ENCODE assay signal across 26 cellular contexts in the genomic region with DNA sequence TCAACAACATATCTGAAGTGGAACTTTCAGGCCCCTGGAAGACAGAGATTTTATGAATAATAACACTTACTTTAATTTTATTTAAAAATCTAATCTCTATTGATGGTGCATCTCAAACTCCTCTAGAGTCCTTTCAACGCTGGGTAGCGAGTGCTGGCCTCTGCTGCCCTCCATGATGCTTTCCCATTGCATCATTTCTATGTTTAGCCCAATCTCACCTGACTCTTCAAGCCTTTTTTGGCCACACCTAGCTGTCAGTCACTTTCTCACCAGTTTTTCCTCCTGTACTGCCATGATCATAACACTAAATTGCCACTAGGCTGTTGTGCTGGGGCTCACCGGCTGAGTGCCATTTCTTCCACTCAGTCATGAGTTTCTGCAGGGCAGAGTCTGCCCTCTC.
A peak's percentile ranks its signal among the peaks of the same experiment; 100 is the strongest.
DNase-seq lines count a peak whose midpoint lies in the region; ATAC-seq and TF ChIP-seq lines count a peak whose summit lies in the region.
"Had no signal": no experiment of that assay in that cellular context is flagged by ENCODE, and none has a peak within 500 bp of the region (broad histone marks: within the 10 kb centered on the region; RNA-seq: fewer than 3 reads in every experiment).

No MANE protein-coding gene starts in this region.

- no peak overlapping the region for H3K4me3 ChIP-seq in left ventricle myocardium inferior
- H3K4me3 ChIP-seq: A549; BLaER1 treated with 17β-estradiol and CSF1 and Interleukin-3, amounts not matched to agents 10 nM and 100 nM; GM12878 had no signal

- TF ChIP-seq CTCF in left ventricle myocardium inferior (IDR thresholded peaks at IDR 0.05; ENCODE audit: borderline replicate concordance) = no peak

- H3K36me3 Mint-ChIP-seq in immature natural killer cell = no peaks in the 10 kb centered on the region
- no peaks in the 10 kb centered on the region for H3K36me3 Mint-ChIP-seq in natural killer cell treated with Interleukin-12 subunit alpha and Interleukin-12 subunit beta and Interleukin-15 and Interleukin-18, amount 100 ng/mL, for 72 hours
- H3K36me3 Mint-ChIP-seq: CD8-positive, alpha-beta T cell had no signal

- H3K36me3 ChIP-seq in left ventricle myocardium inferior = no peaks in the 10 kb centered on the region
- H3K36me3 ChIP-seq: BLaER1 treated with 17β-estradiol and CSF1 and Interleukin-3, amounts not matched to agents 10 nM and 100 nM had no signal

- H3K27me3 ChIP-seq in left ventricle myocardium inferior (ENCODE audit: low read depth) = peaks cover 9% of the 10 kb centered on the region
- H3K27me3 ChIP-seq: BLaER1 treated with 17β-estradiol and CSF1 and Interleukin-3, amounts not matched to agents 10 nM and 100 nM had no signal

- intact Hi-C loops in left ventricle myocardium superior (cut with micrococcal nuclease) = no loop called here
- intact Hi-C loops in left ventricle myocardium inferior (cut with micrococcal nuclease) = no loop called here

- H3K4me3 Mint-ChIP-seq in immature natural killer cell = peak overlapping the region; percentile 14 to 69 (median 56)
- peak overlapping the region; percentile 37 for H3K4me3 Mint-ChIP-seq in natural killer cell treated with Interleukin-12 subunit alpha and Interleukin-12 subunit beta and Interleukin-15 and Interleukin-18, amount 100 ng/mL, for 72 hours
- H3K4me3 Mint-ChIP-seq: B cell; CD4-positive, alpha-beta T cell; CD8-positive, alpha-beta T cell had no signal

- no peak overlapping the region for H3K27ac ChIP-seq in left ventricle myocardium inferior (replicated peaks)
- H3K27ac ChIP-seq: 22Rv1; A549; BLaER1 treated with 17β-estradiol and CSF1 and Interleukin-3, amounts not matched to agents 10 nM and 100 nM; C4-2B had no signal

- peak overlapping the region in 4 of 6 donors; percentile 6 to 53 (median 44) for H3K27ac Mint-ChIP-seq in immature natural killer cell
- peak overlapping the region in 1 of 2 donors; percentile 7 for H3K27ac Mint-ChIP-seq in natural killer cell treated with Interleukin-12 subunit alpha and Interleukin-12 subunit beta and Interleukin-15 and Interleukin-18, amount 100 ng/mL, for 72 hours
- H3K27ac Mint-ChIP-seq: B cell; CD4-positive, alpha-beta T cell; CD8-positive, alpha-beta T cell had no signal

- H3K9me3 Mint-ChIP-seq in immature natural killer cell = no peaks in the 10 kb centered on the region
- no peaks in the 10 kb centered on the region for H3K9me3 Mint-ChIP-seq in natural killer cell treated with Interleukin-12 subunit alpha and Interleukin-12 subunit beta and Interleukin-15 and Interleukin-18, amount 100 ng/mL, for 72 hours
- H3K9me3 Mint-ChIP-seq: CD4-positive, alpha-beta T cell; CD8-positive, alpha-beta T cell had no signal

- peaks cover 12% of the 10 kb centered on the region for H3K4me1 ChIP-seq in left ventricle myocardium inferior
- H3K4me1 ChIP-seq: A549; BLaER1 treated with 17β-estradiol and CSF1 and Interleukin-3, amounts not matched to agents 10 nM and 100 nM; Caco-2 had no signal

- DNase-seq in NCI-H2171 treated with DMSO at 0.1 percent for 48 hours (lab: John Stamatoyannopoulos, UW) = peak; percentile 43
- no peak for DNase-seq in NCI-H2171 (lab: John Stamatoyannopoulos, UW)
- DNase-seq in left ventricle myocardium superior = no peak
- no peak for DNase-seq in left ventricle myocardium inferior
- DNase-seq in immature natural killer cell = no peak
- no peak for DNase-seq in natural killer cell treated with Interleukin-12 subunit alpha and Interleukin-12 subunit beta and Interleukin-15 and Interleukin-18, amount 100 ng/mL, for 72 hours (ENCODE audit: low spot score)
- DNase-seq in NCI-H2196 treated with DMSO at 0.1 percent for 48 hours (lab: John Stamatoyannopoulos, UW; ENCODE audit: unreplicated experiment) = no peak
- DNase-seq: AML-193; Caco-2; Calu3; CD4-positive, alpha-beta T cell; CD8-positive, alpha-beta T cell; DMS 273 treated with DMSO at 0.1 percent for 48 hours; DMS153; DMS53; DMS79; DND-41; EL; GDM1 had no signal

- ATAC-seq in left ventricle myocardium superior (peak; percentile 66), GM18909 (IDR thresholded peaks at IDR 0.05; ENCODE audit: poor library complexity, unreplicated experiment) (no peak)
- ATAC-seq in natural killer cell treated with Interleukin-12 subunit alpha and Interleukin-12 subunit beta and Interleukin-15 and Interleukin-18, amount 100 ng/mL, for 72 hours = no peak
- ATAC-seq: A549; CD8-positive, alpha-beta T cell; GM12878 had no signal

- H3K4me1 Mint-ChIP-seq in immature natural killer cell = peaks cover 18 to 22% of the 10 kb centered on the region in 2 donors
- H3K4me1 Mint-ChIP-seq in natural killer cell treated with Interleukin-12 subunit alpha and Interleukin-12 subunit beta and Interleukin-15 and Interleukin-18, amount 100 ng/mL, for 72 hours (ENCODE audit: low read depth in 2 of 2) = peaks cover 16 to 17% of the 10 kb centered on the region in 2 donors
- H3K4me1 Mint-ChIP-seq: B cell had no signal

- H3K27me3 Mint-ChIP-seq in immature natural killer cell (ENCODE audit: low read depth in 3 of 3) = peaks cover 0 to 3% (median 0%) of the 10 kb centered on the region in 3 donors
- peaks cover 0 to 6% of the 10 kb centered on the region in 2 donors for H3K27me3 Mint-ChIP-seq in natural killer cell treated with Interleukin-12 subunit alpha and Interleukin-12 subunit beta and Interleukin-15 and Interleukin-18, amount 100 ng/mL, for 72 hours
- H3K27me3 Mint-ChIP-seq: B cell; CD4-positive, alpha-beta T cell had no signal

- no peaks in the 10 kb centered on the region for H3K9me3 ChIP-seq in left ventricle myocardium inferior (replicated peaks)
- H3K9me3 ChIP-seq: A549; BLaER1 treated with 17β-estradiol and CSF1 and Interleukin-3, amounts not matched to agents 10 nM and 100 nM; Caco-2 had no signal
